ENCODE assay signal across 1 cellular context in the genomic region with DNA sequence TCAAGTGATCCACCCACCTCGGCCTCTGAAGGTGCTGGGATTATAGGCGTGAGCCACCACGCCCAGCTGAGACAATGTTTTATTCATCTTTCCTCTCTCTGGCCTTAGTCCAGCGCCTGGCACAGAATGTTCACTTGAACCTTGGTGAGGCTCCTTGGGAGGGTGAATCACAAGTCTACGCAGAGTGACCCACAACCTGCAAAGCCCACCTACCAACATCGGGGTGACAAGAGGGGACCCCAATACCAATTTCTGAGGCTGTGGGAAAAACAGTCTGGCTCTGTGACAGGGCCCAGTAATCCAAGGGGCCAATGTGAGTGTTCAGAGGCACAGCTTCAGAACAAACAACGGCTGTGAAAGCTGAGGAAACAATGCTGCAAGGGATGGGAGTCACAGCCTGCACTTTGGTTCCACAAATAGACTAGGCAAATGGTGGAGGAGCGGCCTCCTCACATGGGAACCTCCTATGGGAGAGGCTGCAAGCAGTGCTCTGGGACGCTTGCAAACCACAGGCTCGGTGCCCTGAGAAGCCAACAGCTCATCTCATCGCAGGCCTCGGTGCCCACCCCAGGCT.
TF ChIP-seq lines count a peak whose summit lies in the region.

No MANE protein-coding gene starts in this region.

TF ChIP-seq in HepG2, 621 proteins besides CTCF, POLR2A, EP300 and RAD21 (continued from another document and continues in another):
- TF ChIP-seq HDAC2 (CRISPR knock-in tag; IDR thresholded peaks at IDR 0.05) (peak; percentile 83), ZNF382 (CRISPR knock-in tag; IDR thresholded peaks at IDR 0.05; ENCODE audit: borderline replicate concordance) (no peak), FOSL1 (CRISPR knock-in tag; IDR thresholded peaks at IDR 0.05; ENCODE audit: borderline replicate concordance) (no peak), HNF4G (IDR thresholded peaks at IDR 0.05; ENCODE audit: borderline replicate concordance, low read depth, low read length) (peak; percentile 93), HNF4G (CRISPR knock-in tag; IDR thresholded peaks at IDR 0.05; ENCODE audit: borderline replicate concordance, low read depth) (peak; percentile 77; the same call in 1 of the 2 replicates), ZNF274 (CRISPR knock-in tag; IDR thresholded peaks at IDR 0.05) (no peak), NFE2 (CRISPR knock-in tag; IDR thresholded peaks at IDR 0.05) (no peak), RNF2 (conservative IDR thresholded peaks at IDR 0.05; ENCODE audit: low read depth) (no peak), ZNF224 (CRISPR knock-in tag; IDR thresholded peaks at IDR 0.05) (no peak), HES4 (CRISPR knock-in tag; IDR thresholded peaks at IDR 0.05; ENCODE audit: borderline replicate concordance) (no peak), MEIS2 (CRISPR knock-in tag; IDR thresholded peaks at IDR 0.05) (peak; percentile 81), ZNF772 (CRISPR knock-in tag; IDR thresholded peaks at IDR 0.05) (peak; percentile 75), ZNF839 (CRISPR knock-in tag; IDR thresholded peaks at IDR 0.05; ENCODE audit: borderline replicate concordance) (no peak), SMARCE1 (IDR thresholded peaks at IDR 0.05; ENCODE audit: borderline replicate concordance) (no peak), ZNF430 (CRISPR knock-in tag; IDR thresholded peaks at IDR 0.05) (peak; percentile 74; the same call in 1 of the 2 replicates), ZNF713 (CRISPR knock-in tag; IDR thresholded peaks at IDR 0.05) (no peak), PHF8 (CRISPR knock-in tag; IDR thresholded peaks at IDR 0.05) (peak; percentile 46; the same call in 1 of the 2 replicates), FOXC1 (CRISPR knock-in tag; IDR thresholded peaks at IDR 0.05; ENCODE audit: borderline replicate concordance) (no peak), ZNF562 (CRISPR knock-in tag; IDR thresholded peaks at IDR 0.05; ENCODE audit: borderline replicate concordance) (no peak), MAFG (CRISPR knock-in tag; IDR thresholded peaks at IDR 0.05) (no peak), EEA1 (CRISPR knock-in tag; IDR thresholded peaks at IDR 0.05; ENCODE audit: borderline replicate concordance) (no peak), ZNF598 (CRISPR knock-in tag; IDR thresholded peaks at IDR 0.05; ENCODE audit: borderline replicate concordance) (0 out of 2 replicates have a peak, but pooled peaks have one; percentile 16), MZF1 (CRISPR knock-in tag; IDR thresholded peaks at IDR 0.05; ENCODE audit: borderline replicate concordance) (no peak), HIVEP1 (CRISPR knock-in tag; IDR thresholded peaks at IDR 0.05) (peak; percentile 15; the same call in 1 of the 2 replicates)
- TF ChIP-seq, protein P1, sequence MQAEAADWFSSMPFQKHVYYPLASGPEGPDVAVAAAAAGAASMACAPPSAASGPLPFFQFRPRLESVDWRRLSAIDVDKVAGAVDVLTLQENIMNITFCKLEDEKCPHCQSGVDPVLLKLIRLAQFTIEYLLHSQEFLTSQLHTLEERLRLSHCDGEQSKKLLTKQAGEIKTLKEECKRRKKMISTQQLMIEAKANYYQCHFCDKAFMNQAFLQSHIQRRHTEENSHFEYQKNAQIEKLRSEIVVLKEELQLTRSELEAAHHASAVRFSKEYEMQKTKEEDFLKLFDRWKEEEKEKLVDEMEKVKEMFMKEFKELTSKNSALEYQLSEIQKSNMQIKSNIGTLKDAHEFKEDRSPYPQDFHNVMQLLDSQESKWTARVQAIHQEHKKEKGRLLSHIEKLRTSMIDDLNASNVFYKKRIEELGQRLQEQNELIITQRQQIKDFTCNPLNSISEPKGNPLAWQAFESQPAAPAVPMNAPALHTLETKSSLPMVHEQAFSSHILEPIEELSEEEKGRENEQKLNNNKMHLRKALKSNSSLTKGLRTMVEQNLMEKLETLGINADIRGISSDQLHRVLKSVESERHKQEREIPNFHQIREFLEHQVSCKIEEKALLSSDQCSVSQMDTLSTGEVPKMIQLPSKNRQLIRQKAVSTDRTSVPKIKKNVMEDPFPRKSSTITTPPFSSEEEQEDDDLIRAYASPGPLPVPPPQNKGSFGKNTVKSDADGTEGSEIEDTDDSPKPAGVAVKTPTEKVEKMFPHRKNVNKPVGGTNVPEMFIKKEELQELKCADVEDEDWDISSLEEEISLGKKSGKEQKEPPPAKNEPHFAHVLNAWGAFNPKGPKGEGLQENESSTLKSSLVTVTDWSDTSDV (CRISPR knock-in tag; IDR thresholded peaks at IDR 0.05): no peak
- TF ChIP-seq, protein P2, sequence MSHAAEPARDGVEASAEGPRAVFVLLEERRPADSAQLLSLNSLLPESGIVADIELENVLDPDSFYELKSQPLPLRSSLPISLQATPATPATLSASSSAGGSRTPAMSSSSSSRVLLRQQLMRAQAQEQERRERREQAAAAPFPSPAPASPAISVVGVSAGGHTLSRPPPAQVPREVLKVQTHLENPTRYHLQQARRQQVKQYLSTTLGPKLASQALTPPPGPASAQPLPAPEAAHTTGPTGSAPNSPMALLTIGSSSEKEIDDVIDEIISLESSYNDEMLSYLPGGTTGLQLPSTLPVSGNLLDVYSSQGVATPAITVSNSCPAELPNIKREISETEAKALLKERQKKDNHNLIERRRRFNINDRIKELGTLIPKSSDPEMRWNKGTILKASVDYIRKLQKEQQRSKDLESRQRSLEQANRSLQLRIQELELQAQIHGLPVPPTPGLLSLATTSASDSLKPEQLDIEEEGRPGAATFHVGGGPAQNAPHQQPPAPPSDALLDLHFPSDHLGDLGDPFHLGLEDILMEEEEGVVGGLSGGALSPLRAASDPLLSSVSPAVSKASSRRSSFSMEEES (CRISPR knock-in tag; IDR thresholded peaks at IDR 0.05): peak; percentile 71
- TF ChIP-seq, protein P3, sequence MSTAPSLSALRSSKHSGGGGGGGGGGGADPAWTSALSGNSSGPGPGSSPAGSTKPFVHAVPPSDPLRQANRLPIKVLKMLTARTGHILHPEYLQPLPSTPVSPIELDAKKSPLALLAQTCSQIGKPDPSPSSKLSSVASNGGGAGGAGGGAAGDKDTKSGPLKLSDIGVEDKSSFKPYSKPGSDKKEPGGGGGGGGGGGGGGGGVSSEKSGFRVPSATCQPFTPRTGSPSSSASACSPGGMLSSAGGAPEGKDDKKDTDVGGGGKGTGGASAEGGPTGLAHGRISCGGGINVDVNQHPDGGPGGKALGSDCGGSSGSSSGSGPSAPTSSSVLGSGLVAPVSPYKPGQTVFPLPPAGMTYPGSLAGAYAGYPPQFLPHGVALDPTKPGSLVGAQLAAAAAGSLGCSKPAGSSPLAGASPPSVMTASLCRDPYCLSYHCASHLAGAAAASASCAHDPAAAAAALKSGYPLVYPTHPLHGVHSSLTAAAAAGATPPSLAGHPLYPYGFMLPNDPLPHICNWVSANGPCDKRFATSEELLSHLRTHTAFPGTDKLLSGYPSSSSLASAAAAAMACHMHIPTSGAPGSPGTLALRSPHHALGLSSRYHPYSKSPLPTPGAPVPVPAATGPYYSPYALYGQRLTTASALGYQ (CRISPR knock-in tag; IDR thresholded peaks at IDR 0.05): peak; percentile 80; the same call in 1 of the 2 replicates
- TF ChIP-seq, protein P4, sequence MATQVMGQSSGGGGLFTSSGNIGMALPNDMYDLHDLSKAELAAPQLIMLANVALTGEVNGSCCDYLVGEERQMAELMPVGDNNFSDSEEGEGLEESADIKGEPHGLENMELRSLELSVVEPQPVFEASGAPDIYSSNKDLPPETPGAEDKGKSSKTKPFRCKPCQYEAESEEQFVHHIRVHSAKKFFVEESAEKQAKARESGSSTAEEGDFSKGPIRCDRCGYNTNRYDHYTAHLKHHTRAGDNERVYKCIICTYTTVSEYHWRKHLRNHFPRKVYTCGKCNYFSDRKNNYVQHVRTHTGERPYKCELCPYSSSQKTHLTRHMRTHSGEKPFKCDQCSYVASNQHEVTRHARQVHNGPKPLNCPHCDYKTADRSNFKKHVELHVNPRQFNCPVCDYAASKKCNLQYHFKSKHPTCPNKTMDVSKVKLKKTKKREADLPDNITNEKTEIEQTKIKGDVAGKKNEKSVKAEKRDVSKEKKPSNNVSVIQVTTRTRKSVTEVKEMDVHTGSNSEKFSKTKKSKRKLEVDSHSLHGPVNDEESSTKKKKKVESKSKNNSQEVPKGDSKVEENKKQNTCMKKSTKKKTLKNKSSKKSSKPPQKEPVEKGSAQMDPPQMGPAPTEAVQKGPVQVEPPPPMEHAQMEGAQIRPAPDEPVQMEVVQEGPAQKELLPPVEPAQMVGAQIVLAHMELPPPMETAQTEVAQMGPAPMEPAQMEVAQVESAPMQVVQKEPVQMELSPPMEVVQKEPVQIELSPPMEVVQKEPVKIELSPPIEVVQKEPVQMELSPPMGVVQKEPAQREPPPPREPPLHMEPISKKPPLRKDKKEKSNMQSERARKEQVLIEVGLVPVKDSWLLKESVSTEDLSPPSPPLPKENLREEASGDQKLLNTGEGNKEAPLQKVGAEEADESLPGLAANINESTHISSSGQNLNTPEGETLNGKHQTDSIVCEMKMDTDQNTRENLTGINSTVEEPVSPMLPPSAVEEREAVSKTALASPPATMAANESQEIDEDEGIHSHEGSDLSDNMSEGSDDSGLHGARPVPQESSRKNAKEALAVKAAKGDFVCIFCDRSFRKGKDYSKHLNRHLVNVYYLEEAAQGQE (IDR thresholded peaks at IDR 0.05; ENCODE audit: borderline replicate concordance in 1 of 2, low read depth in 1 of 2, low read length in 2 of 2): peak in 1 of 2 experiments; percentile 66; a peak in 1 of 4 replicates
- TF ChIP-seq, protein P5, sequence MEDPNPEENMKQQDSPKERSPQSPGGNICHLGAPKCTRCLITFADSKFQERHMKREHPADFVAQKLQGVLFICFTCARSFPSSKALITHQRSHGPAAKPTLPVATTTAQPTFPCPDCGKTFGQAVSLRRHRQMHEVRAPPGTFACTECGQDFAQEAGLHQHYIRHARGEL (CRISPR knock-in tag; IDR thresholded peaks at IDR 0.05): no peak
- TF ChIP-seq, protein P6, sequence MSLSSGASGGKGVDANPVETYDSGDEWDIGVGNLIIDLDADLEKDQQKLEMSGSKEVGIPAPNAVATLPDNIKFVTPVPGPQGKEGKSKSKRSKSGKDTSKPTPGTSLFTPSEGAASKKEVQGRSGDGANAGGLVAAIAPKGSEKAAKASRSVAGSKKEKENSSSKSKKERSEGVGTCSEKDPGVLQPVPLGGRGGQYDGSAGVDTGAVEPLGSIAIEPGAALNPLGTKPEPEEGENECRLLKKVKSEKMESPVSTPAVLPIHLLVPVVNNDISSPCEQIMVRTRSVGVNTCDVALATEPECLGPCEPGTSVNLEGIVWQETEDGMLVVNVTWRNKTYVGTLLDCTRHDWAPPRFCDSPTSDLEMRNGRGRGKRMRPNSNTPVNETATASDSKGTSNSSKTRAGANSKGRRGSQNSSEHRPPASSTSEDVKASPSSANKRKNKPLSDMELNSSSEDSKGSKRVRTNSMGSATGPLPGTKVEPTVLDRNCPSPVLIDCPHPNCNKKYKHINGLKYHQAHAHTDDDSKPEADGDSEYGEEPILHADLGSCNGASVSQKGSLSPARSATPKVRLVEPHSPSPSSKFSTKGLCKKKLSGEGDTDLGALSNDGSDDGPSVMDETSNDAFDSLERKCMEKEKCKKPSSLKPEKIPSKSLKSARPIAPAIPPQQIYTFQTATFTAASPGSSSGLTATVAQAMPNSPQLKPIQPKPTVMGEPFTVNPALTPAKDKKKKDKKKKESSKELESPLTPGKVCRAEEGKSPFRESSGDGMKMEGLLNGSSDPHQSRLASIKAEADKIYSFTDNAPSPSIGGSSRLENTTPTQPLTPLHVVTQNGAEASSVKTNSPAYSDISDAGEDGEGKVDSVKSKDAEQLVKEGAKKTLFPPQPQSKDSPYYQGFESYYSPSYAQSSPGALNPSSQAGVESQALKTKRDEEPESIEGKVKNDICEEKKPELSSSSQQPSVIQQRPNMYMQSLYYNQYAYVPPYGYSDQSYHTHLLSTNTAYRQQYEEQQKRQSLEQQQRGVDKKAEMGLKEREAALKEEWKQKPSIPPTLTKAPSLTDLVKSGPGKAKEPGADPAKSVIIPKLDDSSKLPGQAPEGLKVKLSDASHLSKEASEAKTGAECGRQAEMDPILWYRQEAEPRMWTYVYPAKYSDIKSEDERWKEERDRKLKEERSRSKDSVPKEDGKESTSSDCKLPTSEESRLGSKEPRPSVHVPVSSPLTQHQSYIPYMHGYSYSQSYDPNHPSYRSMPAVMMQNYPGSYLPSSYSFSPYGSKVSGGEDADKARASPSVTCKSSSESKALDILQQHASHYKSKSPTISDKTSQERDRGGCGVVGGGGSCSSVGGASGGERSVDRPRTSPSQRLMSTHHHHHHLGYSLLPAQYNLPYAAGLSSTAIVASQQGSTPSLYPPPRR (CRISPR knock-in tag; IDR thresholded peaks at IDR 0.05; ENCODE audit: borderline replicate concordance): peak; percentile 81; the same call in 1 of the 2 replicates
- TF ChIP-seq, protein P7, sequence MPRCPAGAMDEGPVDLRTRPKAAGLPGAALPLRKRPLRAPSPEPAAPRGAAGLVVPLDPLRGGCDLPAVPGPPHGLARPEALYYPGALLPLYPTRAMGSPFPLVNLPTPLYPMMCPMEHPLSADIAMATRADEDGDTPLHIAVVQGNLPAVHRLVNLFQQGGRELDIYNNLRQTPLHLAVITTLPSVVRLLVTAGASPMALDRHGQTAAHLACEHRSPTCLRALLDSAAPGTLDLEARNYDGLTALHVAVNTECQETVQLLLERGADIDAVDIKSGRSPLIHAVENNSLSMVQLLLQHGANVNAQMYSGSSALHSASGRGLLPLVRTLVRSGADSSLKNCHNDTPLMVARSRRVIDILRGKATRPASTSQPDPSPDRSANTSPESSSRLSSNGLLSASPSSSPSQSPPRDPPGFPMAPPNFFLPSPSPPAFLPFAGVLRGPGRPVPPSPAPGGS (CRISPR knock-in tag; IDR thresholded peaks at IDR 0.05): 0 out of 2 replicates have a peak, but pooled peaks have one; percentile 28
- TF ChIP-seq, protein P8, sequence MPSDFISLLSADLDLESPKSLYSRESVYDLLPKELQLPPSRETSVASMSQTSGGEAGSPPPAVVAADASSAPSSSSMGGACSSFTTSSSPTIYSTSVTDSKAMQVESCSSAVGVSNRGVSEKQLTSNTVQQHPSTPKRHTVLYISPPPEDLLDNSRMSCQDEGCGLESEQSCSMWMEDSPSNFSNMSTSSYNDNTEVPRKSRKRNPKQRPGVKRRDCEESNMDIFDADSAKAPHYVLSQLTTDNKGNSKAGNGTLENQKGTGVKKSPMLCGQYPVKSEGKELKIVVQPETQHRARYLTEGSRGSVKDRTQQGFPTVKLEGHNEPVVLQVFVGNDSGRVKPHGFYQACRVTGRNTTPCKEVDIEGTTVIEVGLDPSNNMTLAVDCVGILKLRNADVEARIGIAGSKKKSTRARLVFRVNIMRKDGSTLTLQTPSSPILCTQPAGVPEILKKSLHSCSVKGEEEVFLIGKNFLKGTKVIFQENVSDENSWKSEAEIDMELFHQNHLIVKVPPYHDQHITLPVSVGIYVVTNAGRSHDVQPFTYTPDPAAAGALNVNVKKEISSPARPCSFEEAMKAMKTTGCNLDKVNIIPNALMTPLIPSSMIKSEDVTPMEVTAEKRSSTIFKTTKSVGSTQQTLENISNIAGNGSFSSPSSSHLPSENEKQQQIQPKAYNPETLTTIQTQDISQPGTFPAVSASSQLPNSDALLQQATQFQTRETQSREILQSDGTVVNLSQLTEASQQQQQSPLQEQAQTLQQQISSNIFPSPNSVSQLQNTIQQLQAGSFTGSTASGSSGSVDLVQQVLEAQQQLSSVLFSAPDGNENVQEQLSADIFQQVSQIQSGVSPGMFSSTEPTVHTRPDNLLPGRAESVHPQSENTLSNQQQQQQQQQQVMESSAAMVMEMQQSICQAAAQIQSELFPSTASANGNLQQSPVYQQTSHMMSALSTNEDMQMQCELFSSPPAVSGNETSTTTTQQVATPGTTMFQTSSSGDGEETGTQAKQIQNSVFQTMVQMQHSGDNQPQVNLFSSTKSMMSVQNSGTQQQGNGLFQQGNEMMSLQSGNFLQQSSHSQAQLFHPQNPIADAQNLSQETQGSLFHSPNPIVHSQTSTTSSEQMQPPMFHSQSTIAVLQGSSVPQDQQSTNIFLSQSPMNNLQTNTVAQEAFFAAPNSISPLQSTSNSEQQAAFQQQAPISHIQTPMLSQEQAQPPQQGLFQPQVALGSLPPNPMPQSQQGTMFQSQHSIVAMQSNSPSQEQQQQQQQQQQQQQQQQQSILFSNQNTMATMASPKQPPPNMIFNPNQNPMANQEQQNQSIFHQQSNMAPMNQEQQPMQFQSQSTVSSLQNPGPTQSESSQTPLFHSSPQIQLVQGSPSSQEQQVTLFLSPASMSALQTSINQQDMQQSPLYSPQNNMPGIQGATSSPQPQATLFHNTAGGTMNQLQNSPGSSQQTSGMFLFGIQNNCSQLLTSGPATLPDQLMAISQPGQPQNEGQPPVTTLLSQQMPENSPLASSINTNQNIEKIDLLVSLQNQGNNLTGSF (CRISPR knock-in tag; IDR thresholded peaks at IDR 0.05): no peak
